ENCODE assay signal across 10 cellular contexts in genomic region chr17:33927732-33928133, GRCh38.
DNase-seq lines count a peak whose midpoint lies in the region; ATAC-seq and TF ChIP-seq lines count a peak whose summit lies in the region.
"Had no signal": no experiment of that assay in that cellular context is flagged by ENCODE, and none has a peak within 500 bp of the region (broad histone marks: within the 10 kb centered on the region; RNA-seq: fewer than 3 reads in every experiment).

No MANE protein-coding gene starts in this region.

- H3K36me3 ChIP-seq in BE2C (no peaks in the 10 kb centered on the region), Peyer's patch (no peaks in the 10 kb centered on the region)

- TF ChIP-seq POLR2A in Peyer's patch (IDR thresholded peaks at IDR 0.05): no peak

- ATAC-seq in esophagus mucosa: peak; percentile 45
- ATAC-seq in HG02588 (IDR thresholded peaks at IDR 0.05; ENCODE audit: unreplicated experiment): no peak

- H3K4me3 ChIP-seq in BE2C (ENCODE audit: low read depth, low read length) (no peak overlapping the region), GM12875 (ENCODE audit: low read depth, low read length) (no peak overlapping the region), Peyer's patch (no peak overlapping the region)

- no peak overlapping the region for H3K27ac ChIP-seq in Peyer's patch

- peaks cover 27% of the 10 kb centered on the region for H3K4me1 ChIP-seq in BE2C
- no peaks in the 10 kb centered on the region for H3K4me1 ChIP-seq in Peyer's patch

- H3K27me3 ChIP-seq in BE2C: no peaks in the 10 kb centered on the region
- no peaks in the 10 kb centered on the region for H3K27me3 ChIP-seq in Peyer's patch

- TF ChIP-seq CTCF in BE2C (IDR thresholded peaks at IDR 0.05; ENCODE audit: low read depth, low read length) (peak; percentile 68), GM12875 (IDR thresholded peaks at IDR 0.05; ENCODE audit: borderline replicate concordance, insufficient read depth, low read depth, low read length) (peak; percentile 54), Peyer's patch (IDR thresholded peaks at IDR 0.05) (peak in 1 of 6 experiments; percentile 14)

- DNase-seq in BE2C (no peak), NCI-H69 (lab: John Stamatoyannopoulos, UW) (peak; percentile 97), COLO668 (lab: John Stamatoyannopoulos, UW; ENCODE audit: unreplicated experiment) (no peak), Peyer's patch (no peak), NCI-H2029 (lab: John Stamatoyannopoulos, UW) (no peak)
- DNase-seq: activated effector memory CD4-positive, alpha-beta T cell treated with Interleukin-2 at 50 U/mL for 16 hours; NCI-H2107 had no signal

- H3K9me3 ChIP-seq in BE2C (no peaks in the 10 kb centered on the region), Peyer's patch (no peaks in the 10 kb centered on the region)
